17 cellular contexts compared by ENCODE assay signal in genomic region chr15:72771329-72771725, GRCh38.
"Had no signal": no experiment of that assay in that cellular context is flagged by ENCODE, and none has a peak within 500 bp of the region (broad histone marks: within the 10 kb centered on the region; RNA-seq: fewer than 3 reads in every experiment).

No MANE protein-coding gene starts in this region.

- H3K4me3 ChIP-seq: esophagus muscularis mucosa, lung, SK-N-MC had no signal

- H3K27me3 Mint-ChIP-seq: activated B cell treated with CpG ODN at 0.5 μM for 24 hours; activated naive CD8-positive, alpha-beta T cell; naive thymus-derived CD8-positive, alpha-beta T cell; T-cell had no signal

- H3K4me3 Mint-ChIP-seq: activated B cell treated with CpG ODN at 0.5 μM for 24 hours; activated naive CD8-positive, alpha-beta T cell; immature natural killer cell; naive thymus-derived CD8-positive, alpha-beta T cell; T-cell had no signal

- H3K27me3 ChIP-seq: brain microvascular endothelial cell, esophagus muscularis mucosa had no signal

- H3K27ac Mint-ChIP-seq: activated B cell treated with CpG ODN at 0.5 μM for 24 hours; activated naive CD8-positive, alpha-beta T cell; T-cell had no signal

- DNase-seq: activated B cell treated with CpG ODN at 0.5 μM for 24 hours; activated effector memory CD4-positive, alpha-beta T cell treated with Interleukin-2 at 50 U/mL for 16 hours; brain microvascular endothelial cell; foreskin fibroblast; glutamatergic neuron; immature natural killer cell; left colon; naive thymus-derived CD8-positive, alpha-beta T cell; nucleus accumbens; right cardiac atrium; small intestine; T-cell; trophoblast cell had no signal

- FAIRE-seq: small intestine had no signal

- H3K4me1 ChIP-seq: esophagus muscularis mucosa had no signal

- ATAC-seq: left colon; naive thymus-derived CD8-positive, alpha-beta T cell; right cardiac atrium had no signal

- H3K27ac ChIP-seq: brain microvascular endothelial cell, esophagus muscularis mucosa, SK-N-MC had no signal
